9 cellular contexts compared by ENCODE assay signal in genomic region chr16:46859719-46860152, GRCh38. TPM values are rescaled to one million over a fixed set of nuclear protein-coding genes. Genes with fewer than 3 reads are reported as not detected.
DNase-seq lines count a peak whose midpoint lies in the region; ATAC-seq and TF ChIP-seq lines count a peak whose summit lies in the region.
"Had no signal": no experiment of that assay in that cellular context is flagged by ENCODE, and none has a peak within 500 bp of the region (broad histone marks: within the 10 kb centered on the region; RNA-seq: fewer than 3 reads in every experiment).

No MANE protein-coding gene starts in this region.

- H3K27ac Mint-ChIP-seq in activated naive CD4-positive, alpha-beta T cell treated with anti-CD3 and anti-CD28 coated beads for 36 hours: no peak overlapping the region
- H3K27ac Mint-ChIP-seq in activated naive CD4-positive, alpha-beta T cell treated with anti-CD3 and anti-CD28 coated beads, Interleukin-2, amount 10 ng/mL, durations not matched to agents 7 days and 5 days: no peak overlapping the region

- DNase-seq in activated naive CD4-positive, alpha-beta T cell treated with anti-CD3 and anti-CD28 coated beads for 36 hours: peak; percentile 38
- no peak for DNase-seq in activated naive CD4-positive, alpha-beta T cell treated with anti-CD3 and anti-CD28 coated beads, Interleukin-2, amount 10 ng/mL, durations not matched to agents 7 days and 5 days
- DNase-seq in activated CD4-positive, CD25-positive, alpha-beta regulatory T cell treated with anti-CD3 and anti-CD28 coated beads, Interleukin-2, amount 50 U/mL, for 72 hours: peak; percentile 34
- DNase-seq in iPS-NIHi11 (ENCODE audit: low spot score): peak; percentile 15
- no peak for DNase-seq in upper lobe of right lung
- no peak for DNase-seq in DMS114 treated with DMSO at 0.1 percent for 48 hours (lab: John Stamatoyannopoulos, UW; ENCODE audit: unreplicated experiment)
- DNase-seq in omental fat pad (ENCODE audit: low spot score): no peak
- DNase-seq in central memory CD4-positive, alpha-beta T cell: no peak
- DNase-seq: hypothalamus had no signal

- TF ChIP-seq CTCF in upper lobe of right lung (IDR thresholded peaks at IDR 0.05) (no peak), omental fat pad (IDR thresholded peaks at IDR 0.05) (no peak)

- H3K36me3 ChIP-seq in upper lobe of right lung: no peaks in the 10 kb centered on the region

- H3K9me3 Mint-ChIP-seq in activated naive CD4-positive, alpha-beta T cell treated with anti-CD3 and anti-CD28 coated beads for 36 hours: peaks cover 1% of the 10 kb centered on the region
- H3K9me3 Mint-ChIP-seq in activated naive CD4-positive, alpha-beta T cell treated with anti-CD3 and anti-CD28 coated beads, Interleukin-2, amount 10 ng/mL, durations not matched to agents 7 days and 5 days: peaks cover 10% of the 10 kb centered on the region

- H3K27me3 ChIP-seq in upper lobe of right lung: no peaks in the 10 kb centered on the region

- no peaks in the 10 kb centered on the region for H3K4me1 ChIP-seq in upper lobe of right lung

- no peak overlapping the region for H3K4me3 ChIP-seq in upper lobe of right lung

- H3K27me3 Mint-ChIP-seq in activated naive CD4-positive, alpha-beta T cell treated with anti-CD3 and anti-CD28 coated beads for 36 hours (ENCODE audit: low read depth): no peaks in the 10 kb centered on the region
- no peaks in the 10 kb centered on the region for H3K27me3 Mint-ChIP-seq in activated naive CD4-positive, alpha-beta T cell treated with anti-CD3 and anti-CD28 coated beads, Interleukin-2, amount 10 ng/mL, durations not matched to agents 7 days and 5 days

- no peak overlapping the region for H3K27ac ChIP-seq in upper lobe of right lung

- CTCF ChIA-PET in activated naive CD4-positive, alpha-beta T cell treated with anti-CD3 and anti-CD28 coated beads for 36 hours (lab: Charles Lee): interaction anchor here (0.6 kb wide), 1 partner anchor 78 kb away, joined by 3 read pairs; no protein-coding TSS in a partner anchor
- CTCF ChIA-PET in activated naive CD4-positive, alpha-beta T cell treated with anti-CD3 and anti-CD28 coated beads, Interleukin-2, amount 10 ng/mL, durations not matched to agents 7 days and 5 days (lab: Charles Lee): interaction anchor here (0.8 to 1.2 kb wide), 2 partner anchors 48 to 50 kb away, joined by 3 to 10 read pairs; no protein-coding TSS in a partner anchor

- intact Hi-C loops in activated naive CD4-positive, alpha-beta T cell treated with anti-CD3 and anti-CD28 coated beads for 36 hours (cut with micrococcal nuclease): no loop called here
- intact Hi-C loops in upper lobe of right lung (cut with DNase I): loop anchor here (10.0 kb wide), 1 partner anchor 45 kb away; no protein-coding TSS in a partner anchor

- H3K4me1 Mint-ChIP-seq in activated naive CD4-positive, alpha-beta T cell treated with anti-CD3 and anti-CD28 coated beads for 36 hours (ENCODE audit: low read depth): peaks cover 13% of the 10 kb centered on the region
- H3K4me1 Mint-ChIP-seq in activated naive CD4-positive, alpha-beta T cell treated with anti-CD3 and anti-CD28 coated beads, Interleukin-2, amount 10 ng/mL, durations not matched to agents 7 days and 5 days: peaks cover 38% of the 10 kb centered on the region

- H3K36me3 Mint-ChIP-seq in activated naive CD4-positive, alpha-beta T cell treated with anti-CD3 and anti-CD28 coated beads for 36 hours (ENCODE audit: low read depth): no peaks in the 10 kb centered on the region
- peaks cover 6% of the 10 kb centered on the region for H3K36me3 Mint-ChIP-seq in activated naive CD4-positive, alpha-beta T cell treated with anti-CD3 and anti-CD28 coated beads, Interleukin-2, amount 10 ng/mL, durations not matched to agents 7 days and 5 days

- H3K9me3 ChIP-seq in upper lobe of right lung: no peaks in the 10 kb centered on the region

- ATAC-seq in upper lobe of right lung (peak; percentile 65), omental fat pad (ENCODE audit: low FRiP score) (no peak)

- no peak overlapping the region for H3K4me3 Mint-ChIP-seq in activated naive CD4-positive, alpha-beta T cell treated with anti-CD3 and anti-CD28 coated beads for 36 hours
- H3K4me3 Mint-ChIP-seq in activated naive CD4-positive, alpha-beta T cell treated with anti-CD3 and anti-CD28 coated beads, Interleukin-2, amount 10 ng/mL, durations not matched to agents 7 days and 5 days: no peak overlapping the region

RNA-seq across cellular contexts. Expression of gene GPT2, which starts 24.4 kb away (rescaled TPM):
- total RNA-seq in activated naive CD4-positive, alpha-beta T cell treated with anti-CD3 and anti-CD28 coated beads for 36 hours: 10 to 100 TPM; 15.5 to 18.6 TPM
- total RNA-seq in upper lobe of right lung: 6.2 TPM
- 100 to 1,000 TPM in 3 of 4 donors, 10 to 100 TPM in 1; 57.5 to 138 (median 105) TPM for total RNA-seq in omental fat pad

RNA-seq across cellular contexts. Expression of gene C16orf87, which starts 28.8 kb away (rescaled TPM):
- total RNA-seq in activated naive CD4-positive, alpha-beta T cell treated with anti-CD3 and anti-CD28 coated beads for 36 hours: 10 to 100 TPM; 13.4 to 13.5 TPM
- total RNA-seq in upper lobe of right lung (8.2 TPM), omental fat pad (1 to 10 TPM; 4.0 to 6.6 (median 4.7) TPM)

Comparison
In these comparisons a context has a peak if more than half of its experiments do, and no peak if none do; other contexts are left out.
1. DNase-seq: peak in activated naive CD4-positive, alpha-beta T cell treated with anti-CD3 and anti-CD28 coated beads for 36 hours (single experiment), activated CD4-positive, CD25-positive, alpha-beta regulatory T cell treated with anti-CD3 and anti-CD28 coated beads, Interleukin-2, amount 50 U/mL, for 72 hours (single experiment) and iPS-NIHi11 (single experiment); none in activated naive CD4-positive, alpha-beta T cell treated with anti-CD3 and anti-CD28 coated beads, Interleukin-2, amount 10 ng/mL, durations not matched to agents 7 days and 5 days (single experiment), upper lobe of right lung (single experiment), DMS114 treated with DMSO at 0.1 percent for 48 hours (single experiment), omental fat pad (single experiment) and central memory CD4-positive, alpha-beta T cell (single experiment).